15 cellular contexts compared by ENCODE assay signal in genomic region chr16:10561001-10561400, GRCh38.
"Had no signal": no experiment of that assay in that cellular context is flagged by ENCODE, and none has a peak within 500 bp of the region (broad histone marks: within the 10 kb centered on the region; RNA-seq: fewer than 3 reads in every experiment).

No MANE protein-coding gene starts in this region.

- H3K4me3 Mint-ChIP-seq: activated naive CD4-positive, alpha-beta T cell treated with anti-CD3 and anti-CD28 coated beads, Interleukin-2, amount 50 U/mL, for 24 hours; activated T-cell treated with anti-CD3 and anti-CD28 coated beads, Interleukin-2, amount 50 U/mL, for 24 hours; brain; mesothelial cell of epicardium; neural crest cell; T-helper 2 cell treated with Interferon-gamma antibody and Interleukin-4, amounts not matched to agents 5 μg/mL and 100 μg/mL, for 36 hours had no signal

- DNase-seq: activated CD4-positive, alpha-beta T cell treated with anti-CD3 and anti-CD28 coated beads, Interleukin-2, amount 50 U/mL, for 4 hours; activated CD4-positive, CD25-positive, alpha-beta regulatory T cell treated with anti-CD3 and anti-CD28 coated beads, Interleukin-2, amount 50 U/mL, for 72 hours; activated effector memory CD4-positive, alpha-beta T cell treated with Interleukin-2 at 50 U/mL for 16 hours; activated T-cell treated with anti-CD3 and anti-CD28 coated beads, Interleukin-2, amount 50 U/mL, for 24 hours; cerebellar nuclear complex; small intestine; uterus had no signal

- H3K36me3 Mint-ChIP-seq: activated naive CD4-positive, alpha-beta T cell treated with anti-CD3 and anti-CD28 coated beads, Interleukin-2, amount 50 U/mL, for 24 hours had no signal

- H3K27ac ChIP-seq: suprapubic skin had no signal

- H3K27ac Mint-ChIP-seq: activated naive CD4-positive, alpha-beta T cell treated with anti-CD3 and anti-CD28 coated beads, Interleukin-2, amount 50 U/mL, for 24 hours; activated T-cell treated with anti-CD3 and anti-CD28 coated beads, Interleukin-2, amount 50 U/mL, for 24 hours; brain; mesothelial cell of epicardium; T-helper 2 cell treated with Interferon-gamma antibody and Interleukin-4, amounts not matched to agents 5 μg/mL and 100 μg/mL, for 36 hours had no signal

- ATAC-seq: esophagus mucosa, left lobe of liver had no signal

- H3K4me1 Mint-ChIP-seq: activated naive CD4-positive, alpha-beta T cell treated with anti-CD3 and anti-CD28 coated beads, Interleukin-2, amount 50 U/mL, for 24 hours; brain; mesothelial cell of epicardium; neural crest cell had no signal

- H3K36me3 ChIP-seq: uterus had no signal

- H3K9me3 ChIP-seq: suprapubic skin, uterus had no signal

- H3K27me3 ChIP-seq: suprapubic skin, uterus had no signal

- H3K4me3 ChIP-seq: suprapubic skin, uterus had no signal

- H3K4me1 ChIP-seq: uterus had no signal
